In the genomic region with DNA sequence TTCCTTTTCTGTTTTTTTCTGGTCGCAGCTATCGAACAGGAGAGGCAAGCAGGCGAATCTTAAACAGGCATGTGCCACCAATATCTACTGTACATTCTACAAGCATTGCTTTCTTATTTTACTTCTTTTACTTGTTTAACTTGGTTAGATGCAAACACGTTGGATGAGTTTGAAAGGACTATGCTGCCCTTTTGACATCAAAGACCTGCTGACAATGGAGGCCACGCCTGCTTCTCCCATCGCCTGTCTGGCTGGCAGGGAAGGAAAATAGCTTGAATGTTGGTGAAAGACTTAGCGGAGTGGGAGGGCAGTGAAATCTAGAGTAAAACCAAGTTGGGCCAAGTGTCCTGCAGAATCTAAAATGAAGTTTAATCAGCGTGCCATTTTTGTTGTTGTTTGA, we compare ENCODE assay signal across 11 cellular contexts. TPM values are rescaled to one million over a fixed set of nuclear protein-coding genes. Genes with fewer than 3 reads are reported as not detected.
DNase-seq lines count a peak whose midpoint lies in the region; ATAC-seq and TF ChIP-seq lines count a peak whose summit lies in the region.
"Had no signal": no experiment of that assay in that cellular context is flagged by ENCODE, and none has a peak within 500 bp of the region (broad histone marks: within the 10 kb centered on the region; RNA-seq: fewer than 3 reads in every experiment).

No MANE protein-coding gene starts in this region.

- peaks cover 17% of the 10 kb centered on the region for H3K4me1 Mint-ChIP-seq in CD8-positive, alpha-beta T cell (ENCODE audit: low read depth)
- H3K4me1 Mint-ChIP-seq in neural progenitor cell: no peaks in the 10 kb centered on the region

- DNase-seq in CD8-positive, alpha-beta T cell: no peak
- DNase-seq in dermis blood vessel endothelial cell: peak; percentile 13
- peak; percentile 14 for DNase-seq in occipital lobe (lab: John Stamatoyannopoulos, UW)
- no peak for DNase-seq in kidney tubule cell (ENCODE audit: low spot score)
- no peak for DNase-seq in SHP77 treated with DMSO at 0.1 percent for 48 hours (lab: John Stamatoyannopoulos, UW)
- DNase-seq in H7: no peak
- no peak for DNase-seq in neural progenitor cell (ENCODE audit: low spot score)
- DNase-seq: NCI-H1417 treated with DMSO at 0.1 percent for 48 hours had no signal

- H3K4me3 Mint-ChIP-seq in CD8-positive, alpha-beta T cell: peak overlapping the region; percentile 90
- no peak overlapping the region for H3K4me3 Mint-ChIP-seq in neural progenitor cell

- no peak overlapping the region for H3K27ac ChIP-seq in CD8-positive, alpha-beta T cell (ENCODE audit: low read depth, low read length)
- peak overlapping the region; percentile 94 for H3K27ac ChIP-seq in KOPT-K1 (ENCODE audit: low read depth, low read length, poor library complexity, severe bottlenecking)
- H3K27ac ChIP-seq in neural progenitor cell: no peak overlapping the region

- H3K36me3 Mint-ChIP-seq in CD8-positive, alpha-beta T cell: peaks cover 10% of the 10 kb centered on the region
- H3K36me3 Mint-ChIP-seq in neural progenitor cell: no peaks in the 10 kb centered on the region

- intact Hi-C loops in CD8-positive, alpha-beta T cell (cut with DNase I, micrococcal nuclease): loop anchor here (2.0 to 10.0 kb wide), 4 partner anchors 46 to 800 kb away; a partner anchor contains a TSS

- POLR2A ChIA-PET in CD8-positive, alpha-beta T cell (lab: Charles Lee): no interaction called here

- H2AFZ ChIP-seq in neural progenitor cell (replicated peaks): no peak overlapping the region

- no peak overlapping the region for H3K9ac ChIP-seq in neural progenitor cell

- H3K4me2 ChIP-seq in neural progenitor cell: no peak overlapping the region

- H4K20me1 ChIP-seq in neural progenitor cell (ENCODE audit: low read depth): no peaks in the 10 kb centered on the region

- H3K36me3 ChIP-seq in CD8-positive, alpha-beta T cell (ENCODE audit: insufficient read depth, low read length): no peaks in the 10 kb centered on the region
- H3K36me3 ChIP-seq in KOPT-K1 (ENCODE audit: insufficient read depth, low read length): no peaks in the 10 kb centered on the region
- H3K36me3 ChIP-seq in H7 (replicated peaks; ENCODE audit: control insufficient read depth, insufficient read depth, low read length): no peaks in the 10 kb centered on the region
- no peaks in the 10 kb centered on the region for H3K36me3 ChIP-seq in neural progenitor cell

- H3K79me2 ChIP-seq in neural progenitor cell (ENCODE audit: low read depth): no peaks in the 10 kb centered on the region

- no peaks in the 10 kb centered on the region for H3K9me3 ChIP-seq in CD8-positive, alpha-beta T cell (ENCODE audit: low read length)
- H3K9me3 ChIP-seq in KOPT-K1 (ENCODE audit: insufficient read depth, low read length, poor library complexity, severe bottlenecking) (no peaks in the 10 kb centered on the region), neural progenitor cell (ENCODE audit: low read depth) (no peaks in the 10 kb centered on the region)

- peaks cover 6% of the 10 kb centered on the region for H3K4me1 ChIP-seq in CD8-positive, alpha-beta T cell (ENCODE audit: insufficient read depth, low read length)
- no peaks in the 10 kb centered on the region for H3K4me1 ChIP-seq in neural progenitor cell

- ATAC-seq in CD8-positive, alpha-beta T cell: no peak

- H3K4me3 ChIP-seq in CD8-positive, alpha-beta T cell (ENCODE audit: low read depth, low read length): peak overlapping the region; percentile 84
- H3K4me3 ChIP-seq in H7 (ENCODE audit: insufficient read depth, low read depth, low read length): no peak overlapping the region
- H3K4me3 ChIP-seq in neural progenitor cell: no peak overlapping the region

- TF ChIP-seq CTCF in CD8-positive, alpha-beta T cell (IDR thresholded peaks at IDR 0.05): no peak
- no peak for TF ChIP-seq CTCF in neural progenitor cell (IDR thresholded peaks at IDR 0.05)

- H3K27ac Mint-ChIP-seq in CD8-positive, alpha-beta T cell: no peak overlapping the region
- H3K27ac Mint-ChIP-seq in neural progenitor cell: no peak overlapping the region

- H3K9me3 Mint-ChIP-seq in CD8-positive, alpha-beta T cell: no peaks in the 10 kb centered on the region
- no peaks in the 10 kb centered on the region for H3K9me3 Mint-ChIP-seq in neural progenitor cell

- no peaks in the 10 kb centered on the region for H3K27me3 ChIP-seq in CD8-positive, alpha-beta T cell (ENCODE audit: insufficient read depth, low read length)
- H3K27me3 ChIP-seq in H7 (ENCODE audit: control insufficient read depth, insufficient read depth, low read length): no peaks in the 10 kb centered on the region
- no peaks in the 10 kb centered on the region for H3K27me3 ChIP-seq in neural progenitor cell

- H3F3A ChIP-seq in neural progenitor cell (ENCODE audit: low read depth): no peaks in the 10 kb centered on the region

- CTCF ChIA-PET in CD8-positive, alpha-beta T cell (lab: Charles Lee): no interaction called here

- no peaks in the 10 kb centered on the region for H3K27me3 Mint-ChIP-seq in CD8-positive, alpha-beta T cell (ENCODE audit: low read depth)
- H3K27me3 Mint-ChIP-seq in neural progenitor cell (ENCODE audit: insufficient read depth, low read depth): no peaks in the 10 kb centered on the region

RNA-seq across cellular contexts. Expression of a gene that starts 1.5 kb away (rescaled TPM):
- 1 to 10 TPM in 1 of 2 experiments, under 1 TPM in 1; 0.72 to 1.0 TPM for total RNA-seq in CD8-positive, alpha-beta T cell
- total RNA-seq in dermis blood vessel endothelial cell: 0.88 TPM in 1 of 2 replicates, not detected in the other
- total RNA-seq in occipital lobe: not detected
- total RNA-seq in H7 (2014; rRNA removed; shearing (Covaris generic)): not detected in 2 replicates
- total RNA-seq in neural progenitor cell (ENCODE audit: low replicate concordance): not detected in 2 replicates
- total RNA-seq: mesenteric fat pad, SK-MEL-5 had no signal

Comparison
In these comparisons a context has a peak if more than half of its experiments do, and no peak if none do; other contexts are left out.
1. DNase-seq: peak in dermis blood vessel endothelial cell (single experiment) and occipital lobe (single experiment); none in CD8-positive, alpha-beta T cell (0 of 7), kidney tubule cell (single experiment), SHP77 treated with DMSO at 0.1 percent for 48 hours (single experiment), H7 (single experiment) and neural progenitor cell (single experiment).